11 cellular contexts compared by ENCODE assay signal in genomic region chr7:73844848-73845460, GRCh38. TPM values are rescaled to one million over a fixed set of nuclear protein-coding genes. Genes with fewer than 3 reads are reported as not detected.
DNase-seq lines count a peak whose midpoint lies in the region; ATAC-seq and TF ChIP-seq lines count a peak whose summit lies in the region.
"Had no signal": no experiment of that assay in that cellular context is flagged by ENCODE, and none has a peak within 500 bp of the region (broad histone marks: within the 10 kb centered on the region; RNA-seq: fewer than 3 reads in every experiment).

No MANE protein-coding gene starts in this region.

- H3K27me3 ChIP-seq in BE2C: no peaks in the 10 kb centered on the region

- TF ChIP-seq CTCF in activated B cell treated with CpG ODN at 0.5 μM for 24 hours (IDR thresholded peaks at IDR 0.05) (no peak), fibroblast of villous mesenchyme (IDR thresholded peaks at IDR 0.05; ENCODE audit: insufficient read depth, low read depth, low read length) (no peak), BE2C (IDR thresholded peaks at IDR 0.05; ENCODE audit: low read depth, low read length) (no peak)

- no peak for ATAC-seq in activated B cell treated with CpG ODN at 0.5 μM for 24 hours (ENCODE audit: low read depth)
- ATAC-seq in stimulated activated naive B cell treated with anti-CD40 and anti-IgM and Interleukin-4, amounts not matched to agents 10 μg/mL and 1 μg/mL and 100 μg/mL, for 72 hours (replicated peaks): no peak

- peaks cover 32% of the 10 kb centered on the region for H3K4me1 Mint-ChIP-seq in activated B cell treated with CpG ODN at 0.5 μM for 24 hours
- peaks cover 28 to 56% of the 10 kb centered on the region in 2 donors for H3K4me1 Mint-ChIP-seq in stimulated activated naive B cell treated with anti-CD40 and anti-IgM and Interleukin-4, amounts not matched to agents 10 μg/mL and 1 μg/mL and 100 μg/mL, for 72 hours

- no peaks in the 10 kb centered on the region for H3K36me3 Mint-ChIP-seq in activated B cell treated with CpG ODN at 0.5 μM for 24 hours (ENCODE audit: low read depth)
- no peaks in the 10 kb centered on the region for H3K36me3 Mint-ChIP-seq in stimulated activated naive B cell treated with anti-CD40 and anti-IgM and Interleukin-4, amounts not matched to agents 10 μg/mL and 1 μg/mL and 100 μg/mL, for 72 hours

- peak overlapping the region; percentile 52 for H3K4me3 Mint-ChIP-seq in activated B cell treated with CpG ODN at 0.5 μM for 24 hours
- no peak overlapping the region for H3K4me3 Mint-ChIP-seq in stimulated activated naive B cell treated with anti-CD40 and anti-IgM and Interleukin-4, amounts not matched to agents 10 μg/mL and 1 μg/mL and 100 μg/mL, for 72 hours

- H3K4me1 ChIP-seq in BE2C: no peaks in the 10 kb centered on the region

- no peaks in the 10 kb centered on the region for H3K36me3 ChIP-seq in BE2C

- intact Hi-C loops in activated B cell treated with CpG ODN at 0.5 μM for 24 hours (cut with micrococcal nuclease): loop anchor here (1.0 to 5.0 kb wide), 3 partner anchors 10 to 178 kb away; partner anchors contain the start of genes ABHD11 and VPS37D

- DNase-seq in HCEC 1CT (peak; percentile 26), activated B cell treated with CpG ODN at 0.5 μM for 24 hours (no peak), fibroblast of villous mesenchyme (ENCODE audit: low read depth) (peak; percentile 73), BE2C (no peak), NCI-H526 (lab: John Stamatoyannopoulos, UW) (no peak)
- no peak for DNase-seq in stimulated activated naive B cell treated with anti-CD40 and anti-IgM and Interleukin-4, amounts not matched to agents 10 μg/mL and 1 μg/mL and 100 μg/mL, for 72 hours
- no peak for DNase-seq in stimulated activated CD4-positive, alpha-beta T cell treated with anti-CD3 and anti-CD28 coated beads, Interleukin-1b, Interleukin-23, amount 100 ng/mL, for 48 hours
- DNase-seq: activated T-cell treated with anti-CD3 and anti-CD28 coated beads, Interleukin-2, amount 50 U/mL, for 48 hours; NCI-H524 had no signal

- peaks cover 3% of the 10 kb centered on the region for H3K27me3 Mint-ChIP-seq in activated B cell treated with CpG ODN at 0.5 μM for 24 hours
- H3K27me3 Mint-ChIP-seq in stimulated activated naive B cell treated with anti-CD40 and anti-IgM and Interleukin-4, amounts not matched to agents 10 μg/mL and 1 μg/mL and 100 μg/mL, for 72 hours: peaks cover 5 to 7% of the 10 kb centered on the region in 2 donors

- no peaks in the 10 kb centered on the region for H3K9me3 ChIP-seq in BE2C

- POLR2A ChIA-PET in activated B cell treated with CpG ODN at 0.5 μM for 24 hours (lab: Charles Lee): no interaction called here

- peak overlapping the region; percentile 56 for H3K27ac Mint-ChIP-seq in activated B cell treated with CpG ODN at 0.5 μM for 24 hours
- peak overlapping the region; percentile 31 for H3K27ac Mint-ChIP-seq in stimulated activated naive B cell treated with anti-CD40 and anti-IgM and Interleukin-4, amounts not matched to agents 10 μg/mL and 1 μg/mL and 100 μg/mL, for 72 hours

- no peaks in the 10 kb centered on the region for H3K9me3 Mint-ChIP-seq in activated B cell treated with CpG ODN at 0.5 μM for 24 hours
- no peaks in the 10 kb centered on the region for H3K9me3 Mint-ChIP-seq in stimulated activated naive B cell treated with anti-CD40 and anti-IgM and Interleukin-4, amounts not matched to agents 10 μg/mL and 1 μg/mL and 100 μg/mL, for 72 hours

- CTCF ChIA-PET in activated B cell treated with CpG ODN at 0.5 μM for 24 hours (lab: Charles Lee): interaction anchor here (1.5 kb wide), 1 partner anchor 10 kb away, joined by 6 read pairs; no protein-coding TSS in a partner anchor

- no peak overlapping the region for H3K4me3 ChIP-seq in fibroblast of villous mesenchyme (ENCODE audit: low read depth, low read length)
- H3K4me3 ChIP-seq in BE2C (ENCODE audit: low read depth, low read length): no peak overlapping the region
- H3K4me3 ChIP-seq: SK-N-MC had no signal

RNA-seq across cellular contexts. Expression of gene METTL27, which starts 2.6 kb away (rescaled TPM):
- total RNA-seq in activated B cell treated with CpG ODN at 0.5 μM for 24 hours (0.66 and 1.7 TPM in 2 replicates), fibroblast of villous mesenchyme (1.6 and 2.6 TPM in 2 replicates)
- 6.6 TPM for polyA plus RNA-seq in BE2C (2012; ENCODE audit: insufficient read depth, insufficient read length, low read depth)

RNA-seq across cellular contexts. Expression of gene CLDN4, which starts 14.2 kb away (rescaled TPM):
- not detected in 2 replicates for total RNA-seq in activated B cell treated with CpG ODN at 0.5 μM for 24 hours
- under 0.01 and 0.86 TPM in 2 replicates for total RNA-seq in fibroblast of villous mesenchyme
- polyA plus RNA-seq in BE2C (2012; ENCODE audit: insufficient read depth, insufficient read length, low read depth): 22.2 TPM

RNA-seq across cellular contexts. Expression of gene TMEM270, which starts 16.0 kb away (rescaled TPM):
- not detected in 2 replicates for total RNA-seq in activated B cell treated with CpG ODN at 0.5 μM for 24 hours
- not detected in 2 replicates for total RNA-seq in fibroblast of villous mesenchyme
- polyA plus RNA-seq in BE2C (2012; ENCODE audit: insufficient read depth, insufficient read length, low read depth): not detected
- total RNA-seq: endothelial cell of umbilical vein had no signal
- polyA plus RNA-seq: endothelial cell of umbilical vein had no signal

Comparison
In these comparisons a context has a peak if more than half of its experiments do, and no peak if none do; other contexts are left out.
1. DNase-seq: peak in HCEC 1CT (single experiment) and fibroblast of villous mesenchyme (single experiment); none in activated B cell treated with CpG ODN at 0.5 μM for 24 hours (single experiment), stimulated activated naive B cell treated with anti-CD40 and anti-IgM and Interleukin-4, amounts not matched to agents 10 μg/mL and 1 μg/mL and 100 μg/mL, for 72 hours (single experiment), stimulated activated CD4-positive, alpha-beta T cell treated with anti-CD3 and anti-CD28 coated beads, Interleukin-1b, Interleukin-23, amount 100 ng/mL, for 48 hours (single experiment), BE2C (single experiment) and NCI-H526 (0 of 2).